ENCODE assay signal across 7 cellular contexts in the genomic region with DNA sequence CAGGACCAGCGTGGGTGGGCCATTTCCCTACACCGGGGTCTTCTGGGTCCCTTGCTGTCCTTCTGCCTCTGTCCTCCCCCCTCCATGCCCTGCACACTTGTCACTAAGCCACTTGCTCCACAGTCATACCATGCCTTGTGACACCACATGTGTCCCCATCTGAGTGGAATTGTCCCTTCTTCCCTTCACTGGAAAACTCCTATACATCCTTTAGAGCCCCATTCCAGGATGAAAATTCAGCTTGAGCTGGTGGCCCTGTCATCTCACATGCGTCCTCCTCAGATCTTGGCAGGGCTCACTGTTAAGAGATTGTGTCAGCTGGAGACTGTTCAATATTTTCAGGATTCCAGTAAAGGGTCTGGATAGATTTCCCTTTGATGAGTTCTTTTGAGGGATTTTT.
"Had no signal": no experiment of that assay in that cellular context is flagged by ENCODE, and none has a peak within 500 bp of the region (broad histone marks: within the 10 kb centered on the region; RNA-seq: fewer than 3 reads in every experiment).

No MANE protein-coding gene starts in this region.

- H3K4me3 ChIP-seq: GM23338 had no signal

- ATAC-seq: GM23338, HepG2 had no signal

- H3K4me1 Mint-ChIP-seq: GM23338, H9, IgD-negative memory B cell had no signal

- H3K9me3 Mint-ChIP-seq: GM23338, H9, HFFc6, IgD-negative memory B cell had no signal

- H3K27me3 Mint-ChIP-seq: IgD-negative memory B cell had no signal

- H3K4me3 Mint-ChIP-seq: GM23338, H9, HFFc6, IgD-negative memory B cell had no signal

- H3K27ac Mint-ChIP-seq: GM23338, H9, HFFc6, IgD-negative memory B cell had no signal

- H3K36me3 Mint-ChIP-seq: IgD-negative memory B cell had no signal

- DNase-seq: H9, HCEC 1CT, HFFc6 had no signal

- H3K27ac ChIP-seq: HL-60 had no signal
